In genomic region chr2:61469424-61470121, GRCh38 we compare ENCODE assay signal across 8 cellular contexts. TPM values are rescaled to one million over a fixed set of nuclear protein-coding genes. Genes with fewer than 3 reads are reported as not detected.
DNase-seq lines count a peak whose midpoint lies in the region; ATAC-seq and TF ChIP-seq lines count a peak whose summit lies in the region.

No MANE protein-coding gene starts in this region.

- H3K9me3 Mint-ChIP-seq in endothelial cell (ENCODE audit: unreplicated experiment) (no peaks in the 10 kb centered on the region), neural progenitor cell (no peaks in the 10 kb centered on the region)

- ATAC-seq in GM21528 (IDR thresholded peaks at IDR 0.05; ENCODE audit: low FRiP score, unreplicated experiment) = no peak

- H3F3A ChIP-seq in neural progenitor cell (ENCODE audit: low read depth) = peaks cover 42% of the 10 kb centered on the region

- H2AFZ ChIP-seq in OCI-LY3 (ENCODE audit: low read depth, low read length) (no peak overlapping the region), neural progenitor cell (replicated peaks) (no peak overlapping the region)

- H3K4me1 Mint-ChIP-seq in endothelial cell (ENCODE audit: unreplicated experiment) = peaks cover 16% of the 10 kb centered on the region
- H3K4me1 Mint-ChIP-seq in neural progenitor cell = peaks cover 26% of the 10 kb centered on the region

- DNase-seq in endothelial cell (ENCODE audit: low spot score) = no peak
- no peak for DNase-seq in neural progenitor cell (ENCODE audit: low spot score)
- no peak for DNase-seq in hypothalamus (lab: John Stamatoyannopoulos, UW)
- no peak for DNase-seq in RPMI8226
- no peak for DNase-seq in NCI-H748 (lab: John Stamatoyannopoulos, UW; ENCODE audit: unreplicated experiment)

- peak overlapping the region; percentile 93 for H3K27ac Mint-ChIP-seq in endothelial cell (ENCODE audit: unreplicated experiment)
- peak overlapping the region; percentile 97 for H3K27ac Mint-ChIP-seq in neural progenitor cell

- H3K79me2 ChIP-seq in OCI-LY3 (ENCODE audit: low read length) (peaks cover 76% of the 10 kb centered on the region), neural progenitor cell (ENCODE audit: low read depth) (peaks cover 79% of the 10 kb centered on the region)

- peak overlapping the region; percentile 96 for H3K4me3 Mint-ChIP-seq in endothelial cell (ENCODE audit: unreplicated experiment)
- peak overlapping the region; percentile 96 for H3K4me3 Mint-ChIP-seq in neural progenitor cell

- H3K36me3 Mint-ChIP-seq in endothelial cell (ENCODE audit: low read depth, unreplicated experiment) (peaks cover 8% of the 10 kb centered on the region), neural progenitor cell (peaks cover 9% of the 10 kb centered on the region)

- peaks cover 17% of the 10 kb centered on the region for H4K20me1 ChIP-seq in OCI-LY3 (ENCODE audit: insufficient read depth, low read length)
- H4K20me1 ChIP-seq in neural progenitor cell (ENCODE audit: low read depth) = peaks cover 46% of the 10 kb centered on the region

- H3K4me2 ChIP-seq in OCI-LY3 (ENCODE audit: low read length) = peak overlapping the region; percentile 79
- peak overlapping the region; percentile 99 for H3K4me2 ChIP-seq in neural progenitor cell

- H3K27me3 ChIP-seq in OCI-LY3 (ENCODE audit: low read depth, low read length) (no peaks in the 10 kb centered on the region), neural progenitor cell (no peaks in the 10 kb centered on the region)

- H3K36me3 ChIP-seq in OCI-LY3 (replicated peaks; ENCODE audit: low read depth, low read length) (peaks cover 13% of the 10 kb centered on the region), neural progenitor cell (no peaks in the 10 kb centered on the region)

- TF ChIP-seq CTCF in OCI-LY3 (IDR thresholded peaks at IDR 0.05; ENCODE audit: low read depth, low read length) (no peak), endothelial cell (IDR thresholded peaks at IDR 0.05; ENCODE audit: unreplicated experiment) (no peak), neural progenitor cell (IDR thresholded peaks at IDR 0.05) (no peak)

- H3K27ac ChIP-seq in OCI-LY3 (ENCODE audit: low read length) = peak overlapping the region; percentile 87
- peak overlapping the region; percentile 95 for H3K27ac ChIP-seq in neural progenitor cell

- H3K27me3 Mint-ChIP-seq in endothelial cell (ENCODE audit: unreplicated experiment) (peaks cover 3% of the 10 kb centered on the region), neural progenitor cell (ENCODE audit: insufficient read depth, low read depth) (no peaks in the 10 kb centered on the region)

- H3K4me3 ChIP-seq in GM08714 (ENCODE audit: low read length) (peak overlapping the region; percentile 96), OCI-LY3 (ENCODE audit: low read length) (peak overlapping the region; percentile 98), neural progenitor cell (peak overlapping the region; percentile 90)

- no peaks in the 10 kb centered on the region for H3K9me3 ChIP-seq in OCI-LY3 (ENCODE audit: insufficient read depth, low read length)
- no peaks in the 10 kb centered on the region for H3K9me3 ChIP-seq in neural progenitor cell (ENCODE audit: low read depth)

- peaks cover 14% of the 10 kb centered on the region for H3K4me1 ChIP-seq in OCI-LY3 (ENCODE audit: low read length)
- H3K4me1 ChIP-seq in neural progenitor cell = peaks cover 20% of the 10 kb centered on the region

- H3K9ac ChIP-seq in OCI-LY3 (ENCODE audit: low read length) = peak overlapping the region; percentile 66
- peak overlapping the region; percentile 85 for H3K9ac ChIP-seq in neural progenitor cell

RNA-seq across cellular contexts. Expression of gene USP34, which starts 1.3 kb away (rescaled TPM):
- total RNA-seq in endothelial cell (ENCODE audit: unreplicated experiment) (97.4 TPM), neural progenitor cell (ENCODE audit: low replicate concordance) (106 and 162 TPM in 2 replicates)
